ENCODE assay signal across 9 cellular contexts in genomic region chr4:48681856-48682255, GRCh38.
A peak's percentile ranks its signal among the peaks of the same experiment; 100 is the strongest.
DNase-seq lines count a peak whose midpoint lies in the region; ATAC-seq and TF ChIP-seq lines count a peak whose summit lies in the region.
"Had no signal": no experiment of that assay in that cellular context is flagged by ENCODE, and none has a peak within 500 bp of the region (broad histone marks: within the 10 kb centered on the region; RNA-seq: fewer than 3 reads in every experiment).

No MANE protein-coding gene starts in this region.

- peaks cover 0 to 34% (median 13%) of the 10 kb centered on the region in 12 donors for H3K4me1 ChIP-seq in heart left ventricle

- ATAC-seq in heart left ventricle, result peak in 2 of 4 donors; percentile 53 to 61
- no peak for ATAC-seq in Right ventricle myocardium inferior
- peak; percentile 74 for ATAC-seq in HG02852 (IDR thresholded peaks at IDR 0.05; ENCODE audit: unreplicated experiment)

- in situ Hi-C loops in SK-MEL-5 (cut with HindIII; ENCODE audit: low pct_unique_long_range_greater_than_20kb, low sequenced_read_pairs), result no loop called here

- intact Hi-C loops in heart left ventricle (cut with DNase I), result loop anchor here in 9 of 10 donors (1.0 to 10.0 kb wide), 6 partner anchors 93 to 273 kb away; no protein-coding TSS in a partner anchor
- intact Hi-C loops in Right ventricle myocardium inferior (cut with DNase I), result loop anchor here (1.0 to 5.0 kb wide), 2 partner anchors 50 to 104 kb away; no protein-coding TSS in a partner anchor

- TF ChIP-seq CTCF in heart left ventricle (IDR thresholded peaks at IDR 0.05) (peak in 10 of 12 donors; percentile 41 to 63 (median 55)), foreskin fibroblast (IDR thresholded peaks at IDR 0.05; ENCODE audit: low read depth, low read length) (peak; percentile 40)

- H3K9me3 ChIP-seq in heart left ventricle, result no peaks in the 10 kb centered on the region
- H3K9me3 ChIP-seq: thoracic aorta had no signal

- H3K27me3 ChIP-seq in heart left ventricle, result no peaks in the 10 kb centered on the region

- no peaks in the 10 kb centered on the region for H3K36me3 ChIP-seq in heart left ventricle
- H3K36me3 ChIP-seq: thoracic aorta had no signal

- DNase-seq in heart left ventricle (no peak), Right ventricle myocardium inferior (ENCODE audit: missing footprints) (no peak), SK-MEL-5 (ENCODE audit: low read depth, low spot score) (peak; percentile 40), foreskin fibroblast (peak; percentile 11 to 53), NCI-H1436 (lab: John Stamatoyannopoulos, UW) (no peak), amniotic stem cell (lab: John Stamatoyannopoulos, UW) (no peak), NCI-H524 (lab: John Stamatoyannopoulos, UW) (no peak)

- TF ChIP-seq POLR2A in heart left ventricle (IDR thresholded peaks at IDR 0.05), result no peak

- peak overlapping the region in 2 of 12 donors; percentile 12 to 21 for H3K27ac ChIP-seq in heart left ventricle
- H3K27ac ChIP-seq: thoracic aorta had no signal

- H3K4me3 ChIP-seq in heart left ventricle, result no peak overlapping the region
- no peak overlapping the region for H3K4me3 ChIP-seq in foreskin fibroblast (ENCODE audit: low read depth in 1 of 2, low read length in 2 of 2)
- H3K4me3 ChIP-seq: thoracic aorta had no signal

Comparison
In these comparisons a context has a peak if more than half of its experiments do, and no peak if none do; other contexts are left out.
1. DNase-seq: peak in SK-MEL-5 (single experiment) and foreskin fibroblast (2 of 2); none in heart left ventricle (0 of 5), Right ventricle myocardium inferior (single experiment), NCI-H1436 (single experiment), amniotic stem cell (single experiment) and NCI-H524 (0 of 2).